17 cellular contexts compared by ENCODE assay signal in genomic region chr13:41299316-41300094, GRCh38. TPM values are rescaled to one million over a fixed set of nuclear protein-coding genes. Genes with fewer than 3 reads are reported as not detected.
DNase-seq lines count a peak whose midpoint lies in the region; ATAC-seq and TF ChIP-seq lines count a peak whose summit lies in the region.
"Had no signal": no experiment of that assay in that cellular context is flagged by ENCODE, and none has a peak within 500 bp of the region (broad histone marks: within the 10 kb centered on the region; RNA-seq: fewer than 3 reads in every experiment).

No MANE protein-coding gene starts in this region.

- ATAC-seq in GM18867 (IDR thresholded peaks at IDR 0.05; ENCODE audit: unreplicated experiment) = peak; percentile 67
- peak; percentile 44 for ATAC-seq in HG02870 (IDR thresholded peaks at IDR 0.05; ENCODE audit: unreplicated experiment)
- ATAC-seq in Panc1 = no peak

- BruUV-seq in Panc1 (replicated peaks; lab: Mats Ljungman, UMichigan) = no TSS peak

- intact Hi-C loops in Panc1 (cut with micrococcal nuclease; ENCODE audit: unreplicated experiment) = no loop called here
- intact Hi-C loops in cardiac septum (cut with DNase I) = no loop called here
- intact Hi-C loops in uterus (cut with DNase I; ENCODE audit: low total_unique reads) = no loop called here

- H3K36me3 ChIP-seq in GM06990 (ENCODE audit: control insufficient read depth, insufficient read depth, low read length) = no peaks in the 10 kb centered on the region
- no peaks in the 10 kb centered on the region for H3K36me3 ChIP-seq in Panc1 (ENCODE audit: control insufficient read depth, insufficient read depth, low read length)
- H3K36me3 ChIP-seq in uterus = no peaks in the 10 kb centered on the region
- H3K36me3 ChIP-seq: BLaER1 treated with 17β-estradiol and CSF1 and Interleukin-3, amounts not matched to agents 10 nM and 100 nM; SJCRH30 had no signal

- in situ Hi-C loops in Panc1 (cut with HindIII; ENCODE audit: low pct_unique_long_range_greater_than_20kb, low sequenced_read_pairs) = no loop called here

- H3K27me3 ChIP-seq in GM06990 (replicated peaks; ENCODE audit: control insufficient read depth, insufficient read depth, low read length) (no peaks in the 10 kb centered on the region), Panc1 (ENCODE audit: control insufficient read depth, insufficient read depth, low read length) (no peaks in the 10 kb centered on the region), uterus (no peaks in the 10 kb centered on the region)
- H3K27me3 ChIP-seq: BLaER1 treated with 17β-estradiol and CSF1 and Interleukin-3, amounts not matched to agents 10 nM and 100 nM; SJCRH30 had no signal

- DNase-seq in GM06990 (ENCODE audit: extremely low read depth, insufficient read length) = peak; percentile 12
- no peak for DNase-seq in Panc1 (ENCODE audit: low read depth, low spot score)
- DNase-seq in cardiac septum (ENCODE audit: low spot score) = no peak
- DNase-seq in stimulated activated naive CD4-positive, alpha-beta T cell (lab: John Stamatoyannopoulos, UW) = no peak
- DNase-seq in stimulated activated CD4-positive, alpha-beta T cell treated with anti-CD3 and anti-CD28 coated beads, Interleukin-12 subunit alpha, Interleukin-12 subunit beta, amount 100 ng/mL, for 4 hours = no peak
- DNase-seq in uterus = no peak
- DNase-seq: 8988T, H7, NCI-H1436 treated with DMSO at 0.1 percent for 48 hours, NCI-H2081 treated with DMSO at 0.1 percent for 48 hours, NCI-H524, SJCRH30, SW 1271 had no signal

- POLR2A ChIA-PET in Panc1 (lab: Charles Lee) = interaction anchor here (0.6 kb wide), 1 partner anchor 40 kb away, joined by 4 read pairs; no protein-coding TSS in a partner anchor

- TF ChIP-seq CTCF in GM06990 (IDR thresholded peaks at IDR 0.05; ENCODE audit: insufficient read depth, low read length, poor library complexity, severe bottlenecking) = no peak
- no peak for TF ChIP-seq CTCF in Panc1 (IDR thresholded peaks at IDR 0.05)
- TF ChIP-seq CTCF in uterus (IDR thresholded peaks at IDR 0.05) = no peak

- H3K4me3 ChIP-seq in GM06990 (replicated peaks; ENCODE audit: low read depth, low read length) (no peak overlapping the region), Panc1 (ENCODE audit: low read depth in 2 of 2, low read length in 2 of 2) (no peak overlapping the region), uterus (no peak overlapping the region)
- H3K4me3 ChIP-seq: BLaER1 treated with 17β-estradiol and CSF1 and Interleukin-3, amounts not matched to agents 10 nM and 100 nM; SJCRH30 had no signal

- H3K9me3 ChIP-seq in Panc1 (ENCODE audit: control insufficient read depth, insufficient read depth, low read depth, low read length) = no peaks in the 10 kb centered on the region
- no peaks in the 10 kb centered on the region for H3K9me3 ChIP-seq in uterus
- H3K9me3 ChIP-seq: SJCRH30 had no signal

- CTCF ChIA-PET in Panc1 (lab: Charles Lee) = interaction anchor here (0.7 kb wide), 1 partner anchor 71 kb away, joined by 4 read pairs; no protein-coding TSS in a partner anchor

- no peak for TF ChIP-seq POLR2A in uterus (IDR thresholded peaks at IDR 0.05)

- peak overlapping the region; percentile 39; the same call in 1 of the 2 replicates for H3K27ac ChIP-seq in Panc1 (ENCODE audit: low read length)
- H3K27ac ChIP-seq in uterus = no peak overlapping the region
- H3K27ac ChIP-seq: BLaER1 treated with 17β-estradiol and CSF1 and Interleukin-3, amounts not matched to agents 10 nM and 100 nM; RWPE1; SJCRH30 had no signal

- H3K4me1 ChIP-seq in Panc1 (ENCODE audit: control insufficient read depth, insufficient read depth, low read length) (peaks cover 5% of the 10 kb centered on the region; the same call in 1 of the 2 replicates), uterus (no peaks in the 10 kb centered on the region)
- H3K4me1 ChIP-seq: BLaER1 treated with 17β-estradiol and CSF1 and Interleukin-3, amounts not matched to agents 10 nM and 100 nM; SJCRH30 had no signal

RNA-seq across cellular contexts. Expression of gene NAA16, which starts 11.6 kb away (rescaled TPM):
- 24.2 TPM for total RNA-seq in Panc1 (2021; ENCODE audit: unreplicated experiment)
- polyA plus RNA-seq in Panc1 (2012; ENCODE audit: insufficient read length) = 6.8 TPM
- total RNA-seq in cardiac septum = 10.2 TPM
- 10 to 100 TPM; 25.4 to 62.2 (median 46.5) TPM for total RNA-seq in uterus

RNA-seq across cellular contexts. Expression of gene MTRF1, which starts 36.1 kb away (rescaled TPM):
- total RNA-seq in Panc1 (2021; ENCODE audit: unreplicated experiment) (13.7 TPM), cardiac septum (8.5 TPM), uterus (10 to 100 TPM in 3 of 4 donors, 1 to 10 TPM in 1; 4.1 to 24.1 (median 13.9) TPM)
- 6.1 TPM for polyA plus RNA-seq in Panc1 (2012; ENCODE audit: insufficient read length)
